9 cellular contexts compared by ENCODE assay signal in the genomic region with DNA sequence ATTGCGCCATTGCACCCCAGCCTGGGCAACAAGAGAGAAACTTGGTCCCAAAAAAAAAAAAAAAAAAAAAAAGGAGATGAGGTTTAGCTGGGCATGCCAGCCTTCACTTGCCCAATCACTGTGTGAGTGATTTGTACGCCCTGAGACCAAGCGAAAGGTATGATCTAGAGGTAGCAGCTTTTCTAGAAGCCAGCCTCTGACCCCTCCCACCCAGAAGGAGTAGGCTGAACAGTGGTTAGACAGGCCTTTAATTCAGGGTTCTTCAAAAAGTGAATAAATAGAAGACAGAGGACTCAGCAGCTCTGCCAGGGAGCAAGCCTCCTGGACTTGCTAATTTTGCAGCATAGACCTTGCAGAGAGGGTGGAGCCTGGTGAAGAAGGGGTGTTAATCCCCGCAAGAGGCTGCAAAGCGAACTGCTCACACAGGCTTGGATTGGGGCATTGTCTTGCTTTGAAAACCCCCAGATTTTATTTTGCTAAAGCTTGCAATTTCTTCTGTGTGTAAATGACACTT. TPM values are rescaled to one million over a fixed set of nuclear protein-coding genes. Genes with fewer than 3 reads are reported as not detected.
A peak's percentile ranks its signal among the peaks of the same experiment; 100 is the strongest.
DNase-seq lines count a peak whose midpoint lies in the region; ATAC-seq, FAIRE-seq and TF ChIP-seq lines count a peak whose summit lies in the region.
"Had no signal": no experiment of that assay in that cellular context is flagged by ENCODE, and none has a peak within 500 bp of the region (broad histone marks: within the 10 kb centered on the region; RNA-seq: fewer than 3 reads in every experiment).

No MANE protein-coding gene starts in this region.

- no peak for TF ChIP-seq RAD21 in IMR-90 (IDR thresholded peaks at IDR 0.05; ENCODE audit: low read length)

- H3K36me3 ChIP-seq in IMR-90 (ENCODE audit: control insufficient read depth, insufficient read depth, low read length), result peaks cover 6% of the 10 kb centered on the region
- peaks cover 2 to 14% (median 3%) of the 10 kb centered on the region in 3 donors for H3K36me3 ChIP-seq in esophagus squamous epithelium
- H3K36me3 ChIP-seq in sigmoid colon, result peaks cover 0 to 15% (median 1%) of the 10 kb centered on the region in 4 donors
- no peaks in the 10 kb centered on the region for H3K36me3 ChIP-seq in MM.1S (replicated peaks; ENCODE audit: insufficient read depth, low read length)
- no peaks in the 10 kb centered on the region for H3K36me3 ChIP-seq in small intestine (ENCODE audit: control insufficient read depth in 2 of 2, insufficient read depth in 2 of 2, low read length in 2 of 2)

- H2BK120ac ChIP-seq in IMR-90 (ENCODE audit: low read depth, low read length), result peak overlapping the region; percentile 43; the same call in 1 of the 2 replicates

- POLR2A ChIA-PET in IMR-90 (lab: Charles Lee; ENCODE audit: unreplicated experiment), result no interaction called here
- POLR2A ChIA-PET in T-cell (lab: Charles Lee), result interaction anchor here (0.6 to 1.2 kb wide), 7 partner anchors 15 to 31 kb away, joined by 3 to 7 read pairs (median 3); no protein-coding TSS in a partner anchor

- H3K27ac ChIP-seq in IMR-90 (ENCODE audit: insufficient read depth, low read length), result peak overlapping the region; percentile 74; the same call in 1 of the 2 replicates
- peak overlapping the region; percentile 81 to 86 (median 84) for H3K27ac ChIP-seq in esophagus squamous epithelium
- peak overlapping the region; percentile 42 to 64 (median 60) for H3K27ac ChIP-seq in sigmoid colon
- H3K27ac ChIP-seq in MM.1S (ENCODE audit: low read length), result no peak overlapping the region
- no peak overlapping the region for H3K27ac ChIP-seq in small intestine (ENCODE audit: low read depth in 1 of 2, low read length in 1 of 2)

- H3K9me3 Mint-ChIP-seq in T-cell, result no peaks in the 10 kb centered on the region

- H3K4me2 ChIP-seq in IMR-90 (ENCODE audit: low read depth, low read length) (peak overlapping the region; percentile 84), MM.1S (ENCODE audit: low read depth, low read length) (no peak overlapping the region)

- H2BK20ac ChIP-seq in IMR-90 (ENCODE audit: low read depth, low read length), result 0 out of 2 replicates have a peak overlapping the region, but pooled peaks have one; percentile 33

- no peaks in the 10 kb centered on the region for H3K27me3 Mint-ChIP-seq in T-cell

- H3K9ac ChIP-seq in IMR-90 (ENCODE audit: low read depth, low read length) (no peak overlapping the region; the same call in 1 of the 2 replicates), MM.1S (ENCODE audit: low read length) (no peak overlapping the region)

- intact Hi-C loops in IMR-90 (cut with micrococcal nuclease), result no loop called here
- intact Hi-C loops in esophagus squamous epithelium (cut with DNase I), result no loop called here
- intact Hi-C loops in sigmoid colon (cut with DNase I), result no loop called here

- H3K4ac ChIP-seq in IMR-90 (ENCODE audit: low read depth, low read length), result peak overlapping the region; percentile 42; the same call in 1 of the 2 replicates

- H4K5ac ChIP-seq in IMR-90 (ENCODE audit: low read depth, low read length), result 0 out of 2 replicates have a peak overlapping the region, but pooled peaks have one; percentile 23

- peak overlapping the region; percentile 69 for H3K14ac ChIP-seq in IMR-90 (replicated peaks; ENCODE audit: low read depth, low read length)

- no TSS peak for BruUV-seq in IMR-90 (replicated peaks; lab: Mats Ljungman, UMichigan)

- H3K18ac ChIP-seq in IMR-90 (ENCODE audit: low read depth, low read length), result peak overlapping the region; percentile 46; the same call in 1 of the 2 replicates

- ATAC-seq in IMR-90 (ENCODE audit: low read depth) (peak; percentile 27), T-cell (replicated peaks in 1 of 4) (peak; percentile 56 to 65 (median 61)), GM19328 (IDR thresholded peaks at IDR 0.05; ENCODE audit: unreplicated experiment) (no peak)

- H3K56ac ChIP-seq in IMR-90 (ENCODE audit: extremely low read depth, insufficient read depth, low read length), result no peak overlapping the region

- peak overlapping the region; percentile 89 to 93 for H3K27ac Mint-ChIP-seq in T-cell

- H3K27me3 ChIP-seq in IMR-90 (ENCODE audit: control insufficient read depth, insufficient read depth, low read length), result no peaks in the 10 kb centered on the region
- H3K27me3 ChIP-seq in esophagus squamous epithelium, result no peaks in the 10 kb centered on the region
- H3K27me3 ChIP-seq in sigmoid colon, result no peaks in the 10 kb centered on the region
- H3K27me3 ChIP-seq in MM.1S (replicated peaks; ENCODE audit: insufficient read depth, low read length), result no peaks in the 10 kb centered on the region
- no peaks in the 10 kb centered on the region for H3K27me3 ChIP-seq in small intestine (ENCODE audit: control insufficient read depth in 2 of 2, insufficient read depth in 2 of 2, low read length in 2 of 2)

- no peak for DNase-seq in IMR-90
- no peak for DNase-seq in T-cell
- DNase-seq in esophagus squamous epithelium (lab: John Stamatoyannopoulos, UW), result no peak
- DNase-seq in sigmoid colon, result no peak
- DNase-seq in MM.1S, result no peak
- DNase-seq in small intestine, result no peak
- DNase-seq: activated CD8-positive, alpha-beta memory T cell treated with anti-CD3 and anti-CD28 coated beads, Interleukin-2, amount 50 U/mL, for 4 hours; RPMI8226 had no signal

- TF ChIP-seq POLR2A in IMR-90 (IDR thresholded peaks at IDR 0.05; ENCODE audit: low read depth, low read length) (no peak), esophagus squamous epithelium (IDR thresholded peaks at IDR 0.05) (no peak), sigmoid colon (IDR thresholded peaks at IDR 0.05) (no peak)

- 60% methylated on average over 1 of the region's 5 CpGs; no CpG with 5 or more reads in 1 of the 2 experiments for WGBS in IMR-90 (ENCODE audit: extremely low coverage in 2 of 2, insufficient read length in 1 of 2), 2 experiments
- WGBS in esophagus squamous epithelium, 2 donors, result 41 to 50% methylated on average over 5 of the region's 5 CpGs
- 61 to 73% methylated on average over 5 of the region's 5 CpGs for WGBS in sigmoid colon, 2 donors
- 84 to 92% (median 92%) methylated on average over 5 of the region's 5 CpGs for WGBS in small intestine, 3 donors

- no peaks in the 10 kb centered on the region for H3K9me2 ChIP-seq in MM.1S (replicated peaks; ENCODE audit: insufficient read depth, low read length)

- no peak for TF ChIP-seq EP300 in sigmoid colon (IDR thresholded peaks at IDR 0.05)

- peak overlapping the region; percentile 30 for H2BK5ac ChIP-seq in IMR-90 (ENCODE audit: low read depth, low read length, poor library complexity, severe bottlenecking)

- H3K79me1 ChIP-seq in IMR-90 (ENCODE audit: low read depth in 1 of 2, low read length in 2 of 2), result peaks cover 0 to 34% of the 10 kb centered on the region in 2 experiments; a peak in 2 of 4 replicates

- TF ChIP-seq CTCF in IMR-90 (conservative IDR thresholded peaks at IDR 0.05; ENCODE audit: low read depth, low read length) (no peak), esophagus squamous epithelium (IDR thresholded peaks at IDR 0.05) (no peak), sigmoid colon (IDR thresholded peaks at IDR 0.05) (no peak), MM.1S (IDR thresholded peaks at IDR 0.05; ENCODE audit: low read length) (no peak)

- no peaks in the 10 kb centered on the region for H3K79me2 ChIP-seq in MM.1S (ENCODE audit: low read length)

- peak overlapping the region; percentile 76 for H2AK9ac ChIP-seq in IMR-90 (replicated peaks; ENCODE audit: low read depth, low read length, poor library complexity)

- H4K8ac ChIP-seq in IMR-90 (ENCODE audit: low read depth in 2 of 2, low read length in 2 of 2), result no peak overlapping the region; a peak in 1 of 4 replicates

- peak overlapping the region; percentile 29; the same call in 1 of the 2 replicates for H3K23ac ChIP-seq in IMR-90 (ENCODE audit: low read depth, low read length)

- H4K20me1 ChIP-seq in IMR-90 (ENCODE audit: insufficient read depth, low read length) (peaks cover 3% of the 10 kb centered on the region; the same call in 1 of the 2 replicates), MM.1S (ENCODE audit: insufficient read depth, low read length) (no peaks in the 10 kb centered on the region)

- H3F3A ChIP-seq in MM.1S (ENCODE audit: insufficient read depth, low read length), result peaks cover 5% of the 10 kb centered on the region; the same call in 1 of the 2 replicates

- in situ Hi-C loops in IMR-90 (cut with MboI; ENCODE audit: low sequenced_read_pairs), result no loop called here

- no peak overlapping the region for H4K91ac ChIP-seq in IMR-90 (ENCODE audit: insufficient read depth, low read depth, low read length)

- peak overlapping the region; percentile 40 to 63 (median 45) for H3K4me3 Mint-ChIP-seq in T-cell

- CTCF ChIA-PET in IMR-90 (lab: Yijun Ruan, JAX), result interaction anchor here (1.0 kb wide), 1 partner anchor 10 kb away, joined by 3 read pairs; no protein-coding TSS in a partner anchor
- CTCF ChIA-PET in T-cell (lab: Charles Lee), result interaction anchor here in 1 of 2 donors (0.8 to 1.0 kb wide), 3 partner anchors 10 to 47 kb away, joined by 3 to 4 read pairs (median 3); no protein-coding TSS in a partner anchor

- H2AK5ac ChIP-seq in IMR-90 (ENCODE audit: low read depth, low read length), result peak overlapping the region; percentile 44; the same call in 1 of the 2 replicates

- FAIRE-seq in small intestine (lab: Jason Lieb, UNC), result no peak

- no peak overlapping the region for H2BK15ac ChIP-seq in IMR-90 (ENCODE audit: low read depth, low read length)

- no peaks in the 10 kb centered on the region for H3K9me3 ChIP-seq in IMR-90 (ENCODE audit: control insufficient read depth, insufficient read depth, low read length)
- H3K9me3 ChIP-seq in esophagus squamous epithelium, result no peaks in the 10 kb centered on the region
- no peaks in the 10 kb centered on the region for H3K9me3 ChIP-seq in sigmoid colon
- H3K9me3 ChIP-seq in MM.1S (replicated peaks; ENCODE audit: insufficient read depth, low read length), result no peaks in the 10 kb centered on the region
- H3K9me3 ChIP-seq in small intestine (ENCODE audit: control insufficient read depth, low read depth), result no peaks in the 10 kb centered on the region

- H3K4me3 ChIP-seq in IMR-90 (ENCODE audit: insufficient read depth, low read depth, low read length) (no peak overlapping the region), esophagus squamous epithelium (peak overlapping the region in 1 of 4 donors; percentile 27), sigmoid colon (no peak overlapping the region), MM.1S (ENCODE audit: low read length) (no peak overlapping the region), small intestine (ENCODE audit: low read depth in 1 of 2, low read length in 2 of 2) (no peak overlapping the region)

- peak overlapping the region; percentile 35 for H2AFZ ChIP-seq in IMR-90 (replicated peaks; ENCODE audit: low read length, poor library complexity)
- H2AFZ ChIP-seq in MM.1S (ENCODE audit: low read length), result no peak overlapping the region

- dilution Hi-C loops in IMR-90 (cut with HindIII; ENCODE audit: low sequenced_read_pairs, unreplicated experiment), result no loop called here

- peaks cover 23% of the 10 kb centered on the region for H3K36me3 Mint-ChIP-seq in T-cell

- H3K4me1 Mint-ChIP-seq in T-cell, result peaks cover 75 to 87% (median 85%) of the 10 kb centered on the region in 3 donors

- peaks cover 27% of the 10 kb centered on the region for H3K4me1 ChIP-seq in IMR-90 (ENCODE audit: control insufficient read depth, insufficient read depth, low read length)
- peaks cover 36 to 87% (median 40%) of the 10 kb centered on the region in 3 donors for H3K4me1 ChIP-seq in esophagus squamous epithelium
- H3K4me1 ChIP-seq in sigmoid colon, result peaks cover 0 to 24% (median 20%) of the 10 kb centered on the region in 4 donors
- peaks cover under 1% of the 10 kb centered on the region for H3K4me1 ChIP-seq in MM.1S (ENCODE audit: low read length)
- no peaks in the 10 kb centered on the region for H3K4me1 ChIP-seq in small intestine (ENCODE audit: control insufficient read depth in 2 of 2, insufficient read depth in 1 of 2, low read depth in 1 of 2, low read length in 1 of 2)

- H3K9me1 ChIP-seq in IMR-90 (ENCODE audit: insufficient read depth, low read length), result peaks cover 33% of the 10 kb centered on the region

RNA-seq across cellular contexts. Expression of a gene that starts 7.1 kb away (rescaled TPM):
- total RNA-seq in IMR-90 (2012; rRNA removed) (7.9 and 8.3 TPM in 2 replicates), T-cell (100 to 1,000 TPM; 357 to 509 (median 372) TPM), esophagus squamous epithelium (10 to 100 TPM; 42.1 to 86.7 (median 67.5) TPM), sigmoid colon (10 to 100 TPM; 26.7 to 38.5 (median 35.2) TPM)
- polyA plus RNA-seq in IMR-90 (2012; rRNA removed) (10.1 and 12.4 TPM in 2 replicates), sigmoid colon (10 to 100 TPM; 56.5 to 83.8 (median 64.3) TPM), small intestine (10 to 100 TPM; 37.6 to 46.3 (median 38.6) TPM)
- 6.2 and 9.0 TPM in 2 replicates for polyA plus RNA-seq in IMR-90 (2012; cell fraction: cytosol; rRNA removed)
- 46.8 and 57.8 TPM in 2 replicates for polyA plus RNA-seq in IMR-90 (2012; cell fraction: nucleus; rRNA removed; ENCODE audit: low replicate concordance)

RNA-seq across cellular contexts. Expression of a gene that starts 51.4 kb away (rescaled TPM):
- total RNA-seq in IMR-90 (2012; rRNA removed), result 28.3 and 30.6 TPM in 2 replicates
- 38.3 and 39.7 TPM in 2 replicates for polyA plus RNA-seq in IMR-90 (2012; rRNA removed)
- polyA plus RNA-seq in IMR-90 (2012; cell fraction: cytosol; rRNA removed), result 21.7 and 22.5 TPM in 2 replicates
- polyA plus RNA-seq in IMR-90 (2012; cell fraction: nucleus; rRNA removed; ENCODE audit: low replicate concordance), result 135 and 196 TPM in 2 replicates
- 100 to 1,000 TPM; 132 to 487 (median 143) TPM for total RNA-seq in T-cell
- 10 to 100 TPM; 13.2 to 38.9 (median 22.4) TPM for total RNA-seq in esophagus squamous epithelium
- total RNA-seq in sigmoid colon, result 10 to 100 TPM; 18.5 to 49.3 (median 35.9) TPM
- polyA plus RNA-seq in sigmoid colon, result 10 to 100 TPM in 2 of 3 donors, 1 to 10 TPM in 1; 6.7 to 28.6 (median 13.8) TPM
- polyA plus RNA-seq in small intestine, result 10 to 100 TPM in 2 of 3 donors, 1 to 10 TPM in 1; 8.1 to 19.6 (median 18.6) TPM

Comparison
In these comparisons a context has a peak if more than half of its experiments do, and no peak if none do; other contexts are left out.
1. H3K27ac ChIP-seq: peak in IMR-90 (single experiment), esophagus squamous epithelium (4 of 4) and sigmoid colon (4 of 4); none in MM.1S (single experiment) and small intestine (0 of 2).
2. RNA of a gene that starts 7.1 kb away (total RNA-seq): 357 to 509 TPM in T-cell; 42.1 to 86.7 TPM in esophagus squamous epithelium, 26.7 to 38.5 TPM in sigmoid colon and 7.9 to 8.3 TPM in IMR-90; every median in the first group is over 4 times any median in the second.